Comparison of ENCODE assay signal across 7 cellular contexts in genomic region chr7:24812313-24812945, GRCh38. TPM values are rescaled to one million over a fixed set of nuclear protein-coding genes. Genes with fewer than 3 reads are reported as not detected.
A peak's percentile ranks its signal among the peaks of the same experiment; 100 is the strongest.
DNase-seq lines count a peak whose midpoint lies in the region; ATAC-seq and FAIRE-seq lines count a peak whose summit lies in the region.

No MANE protein-coding gene starts in this region.

- H3K4me3 ChIP-seq in small intestine (ENCODE audit: low read depth in 1 of 2, low read length in 2 of 2): no peak overlapping the region

- H3K36me3 ChIP-seq in small intestine (ENCODE audit: control insufficient read depth in 2 of 2, insufficient read depth in 2 of 2, low read length in 2 of 2): peaks cover 0 to 2% of the 10 kb centered on the region in 2 donors

- no peak for FAIRE-seq in small intestine (lab: Jason Lieb, UNC)

- 45 to 59% (median 58%) methylated on average over 4 of the region's 4 CpGs for WGBS in small intestine, 3 donors

- ATAC-seq in HG03439 (IDR thresholded peaks at IDR 0.05; ENCODE audit: unreplicated experiment): peak; percentile 54
- no peak for ATAC-seq in GM18498 (IDR thresholded peaks at IDR 0.05; ENCODE audit: unreplicated experiment)

- DNase-seq in GDM1 (lab: John Stamatoyannopoulos, UW) (peak; percentile 3), SHP77 treated with DMSO at 0.1 percent for 48 hours (lab: John Stamatoyannopoulos, UW) (peak; percentile 23), amniotic epithelial cell (ENCODE audit: low read depth) (peak; percentile 27), hepatic stellate cell (ENCODE audit: low spot score) (peak; percentile 41), small intestine (peak; percentile 65)

- no peaks in the 10 kb centered on the region for H3K9me3 ChIP-seq in small intestine (ENCODE audit: control insufficient read depth, low read depth)

- no peaks in the 10 kb centered on the region for H3K4me1 ChIP-seq in small intestine (ENCODE audit: control insufficient read depth in 2 of 2, insufficient read depth in 1 of 2, low read depth in 1 of 2, low read length in 1 of 2)

- no peak overlapping the region for H3K27ac ChIP-seq in small intestine (ENCODE audit: low read depth in 1 of 2, low read length in 1 of 2)

- H3K27me3 ChIP-seq in small intestine (ENCODE audit: control insufficient read depth in 2 of 2, insufficient read depth in 2 of 2, low read length in 2 of 2): no peaks in the 10 kb centered on the region

RNA-seq across cellular contexts. Expression of gene GSDME, which starts 55.2 kb away (rescaled TPM):
- polyA plus RNA-seq in small intestine: 100 to 1,000 TPM in 2 of 3 donors, 1 to 10 TPM in 1; 4.0 to 118 (median 105) TPM

Comparison
In these comparisons a context has a peak if more than half of its experiments do, and no peak if none do; other contexts are left out.
1. DNase-seq: peak in every context shown above with its lines; median percentile 65 in small intestine; 41 in hepatic stellate cell; 27 in amniotic epithelial cell; 23 in SHP77 treated with DMSO at 0.1 percent for 48 hours; 3 in GDM1.